8 cellular contexts compared by ENCODE assay signal in genomic region chr9:16869961-16870605, GRCh38. TPM values are rescaled to one million over a fixed set of nuclear protein-coding genes. Genes with fewer than 3 reads are reported as not detected.
A peak's percentile ranks its signal among the peaks of the same experiment; 100 is the strongest.
DNase-seq lines count a peak whose midpoint lies in the region; ATAC-seq and TF ChIP-seq lines count a peak whose summit lies in the region.

No MANE protein-coding gene starts in this region.

- no peaks in the 10 kb centered on the region for H3K9me3 Mint-ChIP-seq in type B pancreatic cell

- no peak for ATAC-seq in HG02571 (IDR thresholded peaks at IDR 0.05; ENCODE audit: unreplicated experiment)
- ATAC-seq in GM18861 (IDR thresholded peaks at IDR 0.05; ENCODE audit: unreplicated experiment): no peak

- no peak for TF ChIP-seq CTCF in choroid plexus epithelial cell (conservative IDR thresholded peaks at IDR 0.05; ENCODE audit: low read depth, low read length)
- no peak for TF ChIP-seq CTCF in lower leg skin (IDR thresholded peaks at IDR 0.05)
- no peak for TF ChIP-seq CTCF in type B pancreatic cell (conservative IDR thresholded peaks at IDR 0.05)

- H3K4me3 ChIP-seq in choroid plexus epithelial cell (ENCODE audit: low read depth, low read length) (peak overlapping the region; percentile 85), lower leg skin (ENCODE audit: low read depth, poor library complexity, severe bottlenecking) (peak overlapping the region; percentile 60)

- H3K27ac Mint-ChIP-seq in type B pancreatic cell: peak overlapping the region; percentile 48

- DNase-seq in NCI-H1105 treated with DMSO at 0.1 percent for 48 hours (lab: John Stamatoyannopoulos, UW): peak; percentile 44
- no peak for DNase-seq in NCI-H1105 (lab: John Stamatoyannopoulos, UW)
- DNase-seq in choroid plexus epithelial cell (ENCODE audit: low read depth): peak; percentile 27
- DNase-seq in lower leg skin (ENCODE audit: low spot score in 2 of 2): peak in 1 of 2 donors; percentile 89
- DNase-seq in type B pancreatic cell (ENCODE audit: extremely low spot score, unreplicated experiment): peak; percentile 71
- no peak for DNase-seq in DMS153 treated with DMSO at 0.1 percent for 48 hours (lab: John Stamatoyannopoulos, UW; ENCODE audit: unreplicated experiment)

- peak overlapping the region; percentile 98 for H3K4me3 Mint-ChIP-seq in type B pancreatic cell

- 1 to 3% methylated on average over 56 to 57 of the region's 57 CpGs for WGBS in lower leg skin, 2 donors

- intact Hi-C loops in lower leg skin (cut with DNase I; ENCODE audit: low total_unique reads): no loop called here

- H3K36me3 Mint-ChIP-seq in type B pancreatic cell: no peaks in the 10 kb centered on the region

- H3K4me1 Mint-ChIP-seq in type B pancreatic cell (ENCODE audit: unreplicated experiment): peaks cover 23% of the 10 kb centered on the region

- TF ChIP-seq POLR2A in lower leg skin (IDR thresholded peaks at IDR 0.05): no peak

- peaks cover 46% of the 10 kb centered on the region for H3K27me3 Mint-ChIP-seq in type B pancreatic cell

RNA-seq across cellular contexts. Expression of gene BNC2, which starts 0.4 kb away (rescaled TPM):
- 1 to 10 TPM; 1.7 to 8.5 (median 3.7) TPM for total RNA-seq in lower leg skin
- total RNA-seq in type B pancreatic cell (ENCODE audit: low replicate concordance): 7.6 and 80.9 TPM in 2 replicates

Comparison
In these comparisons a context has a peak if more than half of its experiments do, and no peak if none do; other contexts are left out.
1. DNase-seq: peak in NCI-H1105 treated with DMSO at 0.1 percent for 48 hours (single experiment), choroid plexus epithelial cell (single experiment) and type B pancreatic cell (single experiment); none in NCI-H1105 (single experiment) and DMS153 treated with DMSO at 0.1 percent for 48 hours (single experiment).